ENCODE assay signal across 8 cellular contexts in the genomic region with DNA sequence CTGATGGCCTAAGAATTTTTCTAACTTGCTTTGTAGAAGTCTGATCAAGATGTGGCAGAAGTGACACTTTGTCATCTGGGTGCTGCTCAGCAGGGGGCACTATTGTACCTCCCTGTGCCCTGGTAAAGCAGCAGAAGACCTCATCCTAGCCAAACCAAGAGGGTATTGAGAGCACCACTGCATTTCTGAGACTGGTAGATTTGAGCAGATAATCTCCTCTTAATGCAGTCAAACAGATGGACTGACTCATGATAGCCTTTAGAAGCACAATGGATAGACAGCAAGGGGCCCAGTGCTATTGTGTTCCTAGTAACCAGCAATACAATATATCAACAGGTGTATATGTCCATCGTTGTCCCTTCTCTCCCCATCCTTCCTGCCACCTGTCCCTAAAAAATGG. TPM values are rescaled to one million over a fixed set of nuclear protein-coding genes. Genes with fewer than 3 reads are reported as not detected.
DNase-seq lines count a peak whose midpoint lies in the region; ATAC-seq and TF ChIP-seq lines count a peak whose summit lies in the region.

No MANE protein-coding gene starts in this region.

- peaks cover 17% of the 10 kb centered on the region for H3K4me1 ChIP-seq in adipocyte (ENCODE audit: control insufficient read depth, insufficient read depth, low read length)

- H3K27me3 ChIP-seq in adipocyte (replicated peaks; ENCODE audit: control insufficient read depth, insufficient read depth, low read length) = peaks cover under 1% of the 10 kb centered on the region
- H3K27me3 ChIP-seq in kidney epithelial cell (ENCODE audit: control insufficient read depth, insufficient read depth, low read length) = peaks cover 2% of the 10 kb centered on the region

- H3K36me3 ChIP-seq in adipocyte (ENCODE audit: control insufficient read depth, insufficient read depth, low read length, severe bottlenecking) (no peaks in the 10 kb centered on the region), kidney epithelial cell (ENCODE audit: control insufficient read depth, insufficient read depth, low read length) (no peaks in the 10 kb centered on the region)

- H3K4me3 ChIP-seq in adipocyte (ENCODE audit: low read length) (no peak overlapping the region), kidney epithelial cell (ENCODE audit: low read depth, low read length) (no peak overlapping the region)

- H3K9ac ChIP-seq in adipocyte (ENCODE audit: low read length) = no peak overlapping the region

- ATAC-seq in HG02840 (IDR thresholded peaks at IDR 0.05; ENCODE audit: low FRiP score, unreplicated experiment) (no peak), GM18861 (IDR thresholded peaks at IDR 0.05; ENCODE audit: unreplicated experiment) (no peak)

- DNase-seq in ELR (ENCODE audit: low read depth) (peak; percentile 53), NAMALWA (ENCODE audit: low spot score) (peak; percentile 88), T follicular helper cell (ENCODE audit: low read depth) (peak; percentile 44), adipocyte (ENCODE audit: low read depth) (peak; percentile 34), kidney epithelial cell (ENCODE audit: low read depth) (no peak)
- peak; percentile 55 for DNase-seq in stimulated activated CD8-positive, alpha-beta memory T cell treated with anti-CD3 and anti-CD28 coated beads, Interleukin-4, amount 100 ng/mL, for 24 hours (ENCODE audit: low read depth)

- peak; percentile 59 for TF ChIP-seq CTCF in kidney epithelial cell (IDR thresholded peaks at IDR 0.05; ENCODE audit: insufficient read depth, low read length, poor library complexity, severe bottlenecking)

- no peaks in the 10 kb centered on the region for H3K9me3 ChIP-seq in adipocyte (ENCODE audit: control insufficient read depth, low read length)

RNA-seq across cellular contexts. Expression of a gene that starts 5.7 kb away (rescaled TPM):
- total RNA-seq in kidney epithelial cell = 434 and 529 TPM in 2 replicates

RNA-seq across cellular contexts. Expression of a gene that starts 20.0 kb away (rescaled TPM):
- not detected in 2 replicates for total RNA-seq in kidney epithelial cell

RNA-seq across cellular contexts. Expression of a gene that starts 31.3 kb away (rescaled TPM):
- not detected in 2 replicates for total RNA-seq in kidney epithelial cell

RNA-seq across cellular contexts. Expression of a gene that starts 34.6 kb away (rescaled TPM):
- 61.7 and 70.9 TPM in 2 replicates for total RNA-seq in kidney epithelial cell
